Comparison of ENCODE assay signal across 19 cellular contexts in genomic region chr4:124907881-124908280, GRCh38.
DNase-seq lines count a peak whose midpoint lies in the region; ATAC-seq lines count a peak whose summit lies in the region.
"Had no signal": no experiment of that assay in that cellular context is flagged by ENCODE, and none has a peak within 500 bp of the region (broad histone marks: within the 10 kb centered on the region; RNA-seq: fewer than 3 reads in every experiment).

No MANE protein-coding gene starts in this region.

- ATAC-seq in HG02571 (IDR thresholded peaks at IDR 0.05; ENCODE audit: unreplicated experiment) (no peak), GM19023 (IDR thresholded peaks at IDR 0.05; ENCODE audit: unreplicated experiment) (no peak)
- ATAC-seq: body of pancreas; effector memory CD8-positive, alpha-beta T cell; heart right ventricle; left lobe of liver; T-helper 17 cell had no signal

- DNase-seq in AG20443 (ENCODE audit: low spot score) (peak; percentile 24), HT1080 (ENCODE audit: low read depth) (peak; percentile 51), astrocyte of the hippocampus (ENCODE audit: low read depth, low spot score) (peak; percentile 28), myocyte (ENCODE audit: low read depth) (peak; percentile 44), T-helper 2 cell (no peak), HPDE6-E6E7 (ENCODE audit: extremely low spot score) (no peak)
- DNase-seq: activated CD4-positive, alpha-beta T cell treated with anti-CD3 and anti-CD28 coated beads, Interleukin-2, amount 50 U/mL, for 1 hour; body of pancreas; CD8-positive, alpha-beta memory T cell; effector memory CD8-positive, alpha-beta T cell; heart right ventricle; NCI-H1417 treated with DMSO at 0.1 percent for 48 hours; NK-92 treated with Interleukin-12 subunit alpha and Interleukin-12 subunit beta, amount 100 ng/mL, for 24 hours; sigmoid colon; substantia nigra; T-helper 17 cell had no signal

Comparison
In these comparisons a context has a peak if more than half of its experiments do, and no peak if none do; other contexts are left out.
1. DNase-seq: peak in AG20443 (single experiment), HT1080 (single experiment), astrocyte of the hippocampus (single experiment) and myocyte (single experiment); none in T-helper 2 cell (0 of 5) and HPDE6-E6E7 (single experiment).